ENCODE assay signal across 8 cellular contexts in the genomic region with DNA sequence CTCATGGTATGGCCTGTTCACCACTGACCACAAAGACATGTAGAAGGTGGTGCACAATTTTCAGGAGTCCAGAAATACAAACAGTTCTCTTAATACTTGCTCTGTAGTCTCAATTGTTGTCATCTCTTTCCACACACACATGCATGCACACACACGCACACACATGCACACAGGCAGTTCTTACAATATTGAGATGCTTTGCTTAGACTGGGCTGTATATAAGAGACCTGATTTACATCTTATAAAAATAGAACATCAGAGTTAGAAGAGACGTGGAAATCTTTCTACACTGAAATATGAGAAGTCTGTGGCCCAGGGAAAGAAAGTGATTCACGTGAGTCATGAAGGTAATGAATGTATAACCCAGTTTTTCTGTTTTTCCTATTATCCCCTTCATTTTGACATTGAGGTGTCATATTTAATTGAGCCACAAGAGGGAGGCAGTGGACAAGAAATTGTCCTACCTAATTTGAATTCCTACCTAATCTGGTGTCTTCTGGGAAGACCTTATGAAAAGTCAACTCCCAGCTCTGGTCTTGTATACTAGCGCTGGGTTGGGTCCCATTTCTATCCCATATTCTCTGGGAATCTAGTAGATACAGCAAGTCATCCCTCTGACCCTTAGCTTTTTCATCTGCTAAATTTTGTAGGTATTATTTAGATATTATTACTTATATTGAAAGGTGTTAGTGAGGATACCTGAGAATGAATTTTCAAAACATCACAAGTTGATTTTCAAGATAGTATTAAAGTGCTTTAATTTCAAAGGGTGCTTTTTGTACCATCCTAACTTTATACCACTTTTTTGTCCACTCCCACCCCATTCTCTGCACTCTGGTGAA. TPM values are rescaled to one million over a fixed set of nuclear protein-coding genes. Genes with fewer than 3 reads are reported as not detected.
DNase-seq lines count a peak whose midpoint lies in the region; ATAC-seq and TF ChIP-seq lines count a peak whose summit lies in the region.

No MANE protein-coding gene starts in this region.

- H3K79me1 ChIP-seq in IMR-90 (ENCODE audit: low read depth in 1 of 2, low read length in 2 of 2) = no peaks in the 10 kb centered on the region

- H2BK15ac ChIP-seq in IMR-90 (ENCODE audit: low read depth, low read length) = no peak overlapping the region

- H3K56ac ChIP-seq in IMR-90 (ENCODE audit: extremely low read depth, insufficient read depth, low read length) = no peak overlapping the region

- H2BK120ac ChIP-seq in IMR-90 (ENCODE audit: low read depth, low read length) = no peak overlapping the region

- no peak overlapping the region for H4K91ac ChIP-seq in IMR-90 (ENCODE audit: insufficient read depth, low read depth, low read length)

- no peak overlapping the region for H2BK5ac ChIP-seq in IMR-90 (ENCODE audit: low read depth, low read length, poor library complexity, severe bottlenecking)

- CTCF ChIA-PET in IMR-90 (lab: Yijun Ruan, JAX) = interaction anchor here (1.0 kb wide), 1 partner anchor 14 kb away, joined by 3 read pairs; no protein-coding TSS in a partner anchor

- in situ Hi-C loops in IMR-90 (cut with MboI; ENCODE audit: low sequenced_read_pairs) = no loop called here

- H3K4ac ChIP-seq in IMR-90 (ENCODE audit: low read depth, low read length) = no peak overlapping the region

- H3K4me3 ChIP-seq in IMR-90 (ENCODE audit: insufficient read depth, low read depth, low read length) (no peak overlapping the region), fibroblast of villous mesenchyme (ENCODE audit: low read depth, low read length) (no peak overlapping the region)

- no peaks in the 10 kb centered on the region for H3K4me1 ChIP-seq in IMR-90 (ENCODE audit: control insufficient read depth, insufficient read depth, low read length)

- no peaks in the 10 kb centered on the region for H3K9me1 ChIP-seq in IMR-90 (ENCODE audit: insufficient read depth, low read length)

- H3K27me3 ChIP-seq in IMR-90 (ENCODE audit: control insufficient read depth, insufficient read depth, low read length) = no peaks in the 10 kb centered on the region

- no peaks in the 10 kb centered on the region for H3K9me3 ChIP-seq in IMR-90 (ENCODE audit: control insufficient read depth, insufficient read depth, low read length)

- H4K8ac ChIP-seq in IMR-90 (ENCODE audit: low read depth in 2 of 2, low read length in 2 of 2) = no peak overlapping the region

- H4K5ac ChIP-seq in IMR-90 (ENCODE audit: low read depth, low read length) = no peak overlapping the region

- BruUV-seq in IMR-90 (replicated peaks; lab: Mats Ljungman, UMichigan) = no TSS peak

- POLR2A ChIA-PET in IMR-90 (lab: Charles Lee; ENCODE audit: unreplicated experiment) = no interaction called here

- H2BK20ac ChIP-seq in IMR-90 (ENCODE audit: low read depth, low read length) = no peak overlapping the region

- no peak overlapping the region for H3K18ac ChIP-seq in IMR-90 (ENCODE audit: low read depth, low read length)

- no peak overlapping the region for H3K4me2 ChIP-seq in IMR-90 (ENCODE audit: low read depth, low read length)

- ATAC-seq in IMR-90 (ENCODE audit: low read depth) = peak; percentile 42; the same call in 1 of the 2 replicates
- no peak for ATAC-seq in HG03520 (IDR thresholded peaks at IDR 0.05; ENCODE audit: unreplicated experiment)
- ATAC-seq in HG02610 (IDR thresholded peaks at IDR 0.05; ENCODE audit: unreplicated experiment) = no peak

- DNase-seq in stimulated activated CD4-positive, alpha-beta T cell treated with anti-CD3 and anti-CD28 coated beads, TNF-alpha, amount 100 ng/mL, for 48 hours (ENCODE audit: low read depth in 3 of 3) = peak in 2 of 3 donors; percentile 5 to 6
- DNase-seq in stimulated activated CD4-positive, alpha-beta T cell treated with anti-CD3 and anti-CD28 coated beads, Interleukin-4, amount 100 ng/mL, for 1 hour = no peak
- DNase-seq in IMR-90 (peak; percentile 7), SKM-1 treated with dmso at 0.1 percent for 144 hours (lab: John Stamatoyannopoulos, UW; ENCODE audit: unreplicated experiment) (peak; percentile 17), fibroblast of villous mesenchyme (ENCODE audit: low read depth) (peak; percentile 23), putamen (ENCODE audit: low spot score) (peak; percentile 19)

- H4K20me1 ChIP-seq in IMR-90 (ENCODE audit: insufficient read depth, low read length) = no peaks in the 10 kb centered on the region

- TF ChIP-seq CTCF in IMR-90 (conservative IDR thresholded peaks at IDR 0.05; ENCODE audit: low read depth, low read length) (peak; percentile 61), fibroblast of villous mesenchyme (IDR thresholded peaks at IDR 0.05; ENCODE audit: insufficient read depth, low read depth, low read length) (peak; percentile 67)

- no peak overlapping the region for H3K23ac ChIP-seq in IMR-90 (ENCODE audit: low read depth, low read length)

- no peak overlapping the region for H2AFZ ChIP-seq in IMR-90 (replicated peaks; ENCODE audit: low read length, poor library complexity)

- H2AK5ac ChIP-seq in IMR-90 (ENCODE audit: low read depth, low read length) = no peak overlapping the region

- no peak overlapping the region for H3K27ac ChIP-seq in IMR-90 (ENCODE audit: insufficient read depth, low read length)

- intact Hi-C loops in IMR-90 (cut with micrococcal nuclease) = loop anchor here (10.0 kb wide), 2 partner anchors 349 to 441 kb away; no protein-coding TSS in a partner anchor

- H3K36me3 ChIP-seq in IMR-90 (ENCODE audit: control insufficient read depth, insufficient read depth, low read length) = no peaks in the 10 kb centered on the region

- H2AK9ac ChIP-seq in IMR-90 (replicated peaks; ENCODE audit: low read depth, low read length, poor library complexity) = no peak overlapping the region

- dilution Hi-C loops in IMR-90 (cut with HindIII; ENCODE audit: low sequenced_read_pairs, unreplicated experiment) = no loop called here

- TF ChIP-seq POLR2A in IMR-90 (IDR thresholded peaks at IDR 0.05; ENCODE audit: low read depth, low read length) = no peak

- H3K9ac ChIP-seq in IMR-90 (ENCODE audit: low read depth, low read length) = no peak overlapping the region

- peak; percentile 44 for TF ChIP-seq RAD21 in IMR-90 (IDR thresholded peaks at IDR 0.05; ENCODE audit: low read length)

- H3K14ac ChIP-seq in IMR-90 (replicated peaks; ENCODE audit: low read depth, low read length) = no peak overlapping the region

- no CpG with 5 or more reads among the region's 4 CpGs for WGBS in IMR-90 (ENCODE audit: extremely low coverage in 2 of 2, insufficient read length in 1 of 2), 2 experiments

TF ChIP-seq in IMR-90, 13 proteins besides CTCF, POLR2A, EP300 and RAD21:
- TF ChIP-seq FOS (IDR thresholded peaks at IDR 0.05; ENCODE audit: low read depth, low read length) (no peak), RFX5 (IDR thresholded peaks at IDR 0.05; ENCODE audit: low read depth, low read length) (no peak), SMC3 (IDR thresholded peaks at IDR 0.05; ENCODE audit: low read depth, low read length) (0 out of 2 replicates have a peak, but pooled peaks have one; percentile 15)

RNA-seq across cellular contexts. Expression of a gene that starts 14.9 kb away (rescaled TPM):
- total RNA-seq in IMR-90 (2012; rRNA removed) = not detected in 2 replicates
- polyA plus RNA-seq in IMR-90 (2012; rRNA removed) = not detected in 2 replicates
- not detected in 2 replicates for polyA plus RNA-seq in IMR-90 (2012; cell fraction: cytosol; rRNA removed)
- not detected in 2 replicates for polyA plus RNA-seq in IMR-90 (2012; cell fraction: nucleus; rRNA removed; ENCODE audit: low replicate concordance)
- total RNA-seq in fibroblast of villous mesenchyme = not detected in 2 replicates

RNA-seq across cellular contexts. Expression of a gene that starts 22.7 kb away (rescaled TPM):
- not detected in 2 replicates for total RNA-seq in IMR-90 (2012; rRNA removed)
- not detected in 2 replicates for polyA plus RNA-seq in IMR-90 (2012; rRNA removed)
- not detected in 2 replicates for polyA plus RNA-seq in IMR-90 (2012; cell fraction: cytosol; rRNA removed)
- not detected in 2 replicates for polyA plus RNA-seq in IMR-90 (2012; cell fraction: nucleus; rRNA removed; ENCODE audit: low replicate concordance)
- total RNA-seq in fibroblast of villous mesenchyme = not detected in 2 replicates
